ENCODE assay signal across 16 cellular contexts in the genomic region with DNA sequence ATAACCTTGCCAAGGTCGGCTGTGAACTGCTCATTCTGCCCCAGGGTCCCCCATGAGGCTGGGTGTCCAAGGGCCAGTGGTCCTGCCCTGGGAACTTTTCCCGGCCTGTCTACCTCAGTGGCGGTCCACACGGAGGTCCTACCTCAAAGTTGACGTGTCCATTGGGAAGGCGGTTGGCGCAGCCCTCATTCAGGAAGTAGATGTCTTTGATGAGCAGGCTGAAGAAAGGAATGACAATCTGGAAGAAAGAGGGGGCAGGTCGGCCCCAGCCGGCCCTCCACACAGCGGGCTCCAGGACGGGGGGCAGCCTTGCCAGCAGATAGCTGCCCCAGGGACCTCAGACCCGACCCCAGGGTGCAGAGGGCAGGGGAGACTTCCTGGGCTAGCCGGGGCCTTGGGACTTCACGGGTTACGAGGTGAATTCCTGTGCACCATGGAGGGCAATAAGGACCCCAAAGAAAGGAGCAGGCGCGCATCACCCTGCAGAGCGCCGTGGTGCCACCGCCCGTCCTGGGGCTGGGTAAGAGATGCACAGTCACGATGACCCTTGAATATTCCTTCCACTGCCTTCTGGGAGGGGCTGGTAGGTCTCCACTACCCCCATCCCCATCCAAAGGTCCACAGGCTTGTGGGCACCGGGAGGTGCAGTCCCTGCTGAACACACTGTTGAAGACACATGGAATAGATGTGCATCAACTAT.
"Had no signal": no experiment of that assay in that cellular context is flagged by ENCODE, and none has a peak within 500 bp of the region (broad histone marks: within the 10 kb centered on the region; RNA-seq: fewer than 3 reads in every experiment).

No MANE protein-coding gene starts in this region.

- H3K9me3 Mint-ChIP-seq: effector memory CD8-positive, alpha-beta T cell; mesothelial cell of epicardium; stimulated activated naive B cell treated with anti-CD40 and anti-IgM and Interleukin-4, amounts not matched to agents 10 μg/mL and 1 μg/mL and 100 μg/mL, for 72 hours; T-helper 2 cell treated with Interferon-gamma antibody and Interleukin-4, amounts not matched to agents 5 μg/mL and 100 μg/mL, for 36 hours had no signal

- H3K27ac Mint-ChIP-seq: effector memory CD8-positive, alpha-beta T cell; mesothelial cell of epicardium; stimulated activated naive B cell treated with anti-CD40 and anti-IgM and Interleukin-4, amounts not matched to agents 10 μg/mL and 1 μg/mL and 100 μg/mL, for 72 hours; T-helper 2 cell treated with Interferon-gamma antibody and Interleukin-4, amounts not matched to agents 5 μg/mL and 100 μg/mL, for 36 hours had no signal

- H3K4me3 Mint-ChIP-seq: effector memory CD8-positive, alpha-beta T cell; mesothelial cell of epicardium; stimulated activated naive B cell treated with anti-CD40 and anti-IgM and Interleukin-4, amounts not matched to agents 10 μg/mL and 1 μg/mL and 100 μg/mL, for 72 hours; T-helper 2 cell treated with Interferon-gamma antibody and Interleukin-4, amounts not matched to agents 5 μg/mL and 100 μg/mL, for 36 hours had no signal

- DNase-seq: activated CD4-positive, alpha-beta T cell treated with anti-CD3 and anti-CD28 coated beads, Interleukin-2, amount 50 U/mL, for 4 hours; activated T-cell treated with anti-CD3 and anti-CD28 coated beads, Interleukin-2, amount 50 U/mL, for 48 hours; central memory CD4-positive, alpha-beta T cell; cortex of kidney; effector memory CD8-positive, alpha-beta T cell; hippocampal formation; stimulated activated CD4-positive, alpha-beta T cell treated with anti-CD3 and anti-CD28 coated beads, Interleukin-2, amount 100 ng/mL, for 24 hours; stimulated activated naive B cell treated with anti-CD40 and anti-IgM and Interleukin-4, amounts not matched to agents 10 μg/mL and 1 μg/mL and 100 μg/mL, for 72 hours; substantia nigra; SW 1271; upper lobe of left lung had no signal

- H3K27ac ChIP-seq: neutrophil, upper lobe of left lung had no signal

- H3K36me3 ChIP-seq: neutrophil, upper lobe of left lung had no signal

- H3K4me3 ChIP-seq: upper lobe of left lung had no signal

- H3K27me3 ChIP-seq: neutrophil, upper lobe of left lung had no signal

- H3K9me3 ChIP-seq: neutrophil, upper lobe of left lung had no signal

- ATAC-seq: activated CD4-positive, CD25-positive, alpha-beta regulatory T cell treated with anti-CD3 and anti-CD28 coated beads, Interleukin-2, amount 50 U/mL, for 24 hours; effector memory CD8-positive, alpha-beta T cell; right cardiac atrium; stimulated activated naive B cell treated with anti-CD40 and anti-IgM and Interleukin-4, amounts not matched to agents 10 μg/mL and 1 μg/mL and 100 μg/mL, for 72 hours had no signal

- H3K4me1 ChIP-seq: upper lobe of left lung had no signal

- H3K4me1 Mint-ChIP-seq: mesothelial cell of epicardium; stimulated activated naive B cell treated with anti-CD40 and anti-IgM and Interleukin-4, amounts not matched to agents 10 μg/mL and 1 μg/mL and 100 μg/mL, for 72 hours had no signal

- H3K36me3 Mint-ChIP-seq: mesothelial cell of epicardium; stimulated activated naive B cell treated with anti-CD40 and anti-IgM and Interleukin-4, amounts not matched to agents 10 μg/mL and 1 μg/mL and 100 μg/mL, for 72 hours had no signal
